Comparison of ENCODE assay signal across 8 cellular contexts in the genomic region with DNA sequence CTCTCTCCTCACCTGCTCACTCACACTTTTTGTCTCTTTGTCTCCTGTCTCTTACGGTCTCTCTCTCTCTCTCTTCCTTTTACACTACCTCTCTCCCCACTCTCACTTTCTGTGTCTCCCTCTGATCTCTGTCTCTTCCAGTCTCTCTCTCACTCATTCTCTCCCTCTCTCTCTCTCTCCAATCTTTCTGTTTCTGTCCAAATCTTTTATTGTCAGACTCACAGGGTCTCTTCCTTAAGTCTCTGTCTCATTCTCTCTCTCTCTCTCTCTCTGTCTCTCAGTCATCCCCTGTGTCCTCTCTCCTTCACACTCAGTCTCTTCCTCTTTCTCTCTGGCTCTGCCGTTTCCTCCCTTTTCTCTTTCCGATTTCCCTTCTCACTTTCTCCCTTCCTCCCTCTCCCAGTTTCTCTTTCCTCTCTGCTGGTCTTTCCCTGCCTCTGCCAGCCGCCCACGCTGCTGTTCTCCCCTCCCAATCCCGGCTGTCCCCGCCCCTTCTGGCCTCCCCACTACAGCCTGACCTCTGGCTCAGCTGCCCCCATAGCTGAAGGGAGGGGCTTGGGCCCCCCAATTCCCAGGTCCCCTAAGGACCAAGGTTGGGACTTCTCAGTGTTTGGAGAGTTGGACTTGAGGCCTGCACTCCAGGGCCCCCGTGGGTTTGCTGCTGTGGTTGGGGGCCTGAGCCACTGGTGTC.
DNase-seq lines count a peak whose midpoint lies in the region; ATAC-seq, FAIRE-seq and TF ChIP-seq lines count a peak whose summit lies in the region.

A gene with protein sequence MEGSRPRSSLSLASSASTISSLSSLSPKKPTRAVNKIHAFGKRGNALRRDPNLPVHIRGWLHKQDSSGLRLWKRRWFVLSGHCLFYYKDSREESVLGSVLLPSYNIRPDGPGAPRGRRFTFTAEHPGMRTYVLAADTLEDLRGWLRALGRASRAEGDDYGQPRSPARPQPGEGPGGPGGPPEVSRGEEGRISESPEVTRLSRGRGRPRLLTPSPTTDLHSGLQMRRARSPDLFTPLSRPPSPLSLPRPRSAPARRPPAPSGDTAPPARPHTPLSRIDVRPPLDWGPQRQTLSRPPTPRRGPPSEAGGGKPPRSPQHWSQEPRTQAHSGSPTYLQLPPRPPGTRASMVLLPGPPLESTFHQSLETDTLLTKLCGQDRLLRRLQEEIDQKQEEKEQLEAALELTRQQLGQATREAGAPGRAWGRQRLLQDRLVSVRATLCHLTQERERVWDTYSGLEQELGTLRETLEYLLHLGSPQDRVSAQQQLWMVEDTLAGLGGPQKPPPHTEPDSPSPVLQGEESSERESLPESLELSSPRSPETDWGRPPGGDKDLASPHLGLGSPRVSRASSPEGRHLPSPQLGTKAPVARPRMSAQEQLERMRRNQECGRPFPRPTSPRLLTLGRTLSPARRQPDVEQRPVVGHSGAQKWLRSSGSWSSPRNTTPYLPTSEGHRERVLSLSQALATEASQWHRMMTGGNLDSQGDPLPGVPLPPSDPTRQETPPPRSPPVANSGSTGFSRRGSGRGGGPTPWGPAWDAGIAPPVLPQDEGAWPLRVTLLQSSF (minus strand): TSS at position 422 of the 691 bp plus-strand sequence. CDS start 997 bp downstream, outside the sequence.

- H3K4me1 ChIP-seq in HUES6 (ENCODE audit: control insufficient read depth, insufficient read depth, low read length) = peaks cover 26% of the 10 kb centered on the region
- peaks cover 28% of the 10 kb centered on the region for H3K4me1 ChIP-seq in stomach smooth muscle (ENCODE audit: control insufficient read depth, insufficient read depth, low read length)

- no peak for ATAC-seq in GM21717 (IDR thresholded peaks at IDR 0.05; ENCODE audit: unreplicated experiment)

- no peak for FAIRE-seq in HTR-8/SVneo (lab: Jason Lieb, UNC)

- H3K36me3 ChIP-seq in HUES6 (ENCODE audit: control insufficient read depth, insufficient read depth, low read length) = peaks cover 10% of the 10 kb centered on the region
- H3K36me3 ChIP-seq in stomach smooth muscle (ENCODE audit: control insufficient read depth in 2 of 2, insufficient read depth in 2 of 2, low read length in 2 of 2) = peaks cover 2 to 3% of the 10 kb centered on the region in 2 donors

- DNase-seq in astrocyte of the cerebellum (ENCODE audit: low read depth) (no peak), iPS-NIHi7 (ENCODE audit: extremely low spot score) (peak; percentile 54), midbrain (lab: John Stamatoyannopoulos, UW) (no peak), HTR-8/SVneo (ENCODE audit: insufficient read length, low spot score) (no peak)
- no peak for DNase-seq in activated CD4-positive, CD25-positive, alpha-beta regulatory T cell (lab: John Stamatoyannopoulos, UW)

- H3K27me3 ChIP-seq in HUES6 (ENCODE audit: control insufficient read depth, insufficient read depth, low read length) = no peaks in the 10 kb centered on the region
- H3K27me3 ChIP-seq in stomach smooth muscle (ENCODE audit: control insufficient read depth in 1 of 2, insufficient read depth in 2 of 2, low read length in 2 of 2) = no peaks in the 10 kb centered on the region

- H3K4me3 ChIP-seq in HUES6 (ENCODE audit: low read depth, low read length) (peak within 1 kb of the TSS; percentile 38), astrocyte of the cerebellum (ENCODE audit: low read depth, low read length) (peak within 1 kb of the TSS; percentile 44), stomach smooth muscle (ENCODE audit: low read length in 2 of 2) (peak within 1 kb of the TSS; percentile 50 to 67)

- H3K9me3 ChIP-seq in HUES6 (ENCODE audit: control insufficient read depth, insufficient read depth, low read depth, low read length) = no peaks in the 10 kb centered on the region
- no peaks in the 10 kb centered on the region for H3K9me3 ChIP-seq in stomach smooth muscle (ENCODE audit: control insufficient read depth in 2 of 2, low read length in 2 of 2)

- H3K27ac ChIP-seq in HUES6 (ENCODE audit: low read depth, low read length) (no peak within 1 kb of the TSS), stomach smooth muscle (ENCODE audit: low read length) (peak within 1 kb of the TSS; percentile 31)

- peak within 1 kb of the TSS; percentile 3 for H3K9ac ChIP-seq in HUES6 (ENCODE audit: low read length)
- peak within 1 kb of the TSS; percentile 77 to 86 for H3K9ac ChIP-seq in stomach smooth muscle (ENCODE audit: low read length in 2 of 2)

- TF ChIP-seq CTCF in astrocyte of the cerebellum (IDR thresholded peaks at IDR 0.05; ENCODE audit: low read depth, low read length, missing control alignments) = no peak

- in situ Hi-C loops in astrocyte of the cerebellum (cut with HindIII; ENCODE audit: low sequenced_read_pairs) = no loop called here
